11 cellular contexts compared by ENCODE assay signal in genomic region chr6:109478222-109478805, GRCh38. TPM values are rescaled to one million over a fixed set of nuclear protein-coding genes. Genes with fewer than 3 reads are reported as not detected.
A peak's percentile ranks its signal among the peaks of the same experiment; 100 is the strongest.
DNase-seq lines count a peak whose midpoint lies in the region; ATAC-seq and TF ChIP-seq lines count a peak whose summit lies in the region.
"Had no signal": no experiment of that assay in that cellular context is flagged by ENCODE, and none has a peak within 500 bp of the region (broad histone marks: within the 10 kb centered on the region; RNA-seq: fewer than 3 reads in every experiment).

No MANE protein-coding gene starts in this region.

- DNase-seq in activated naive CD4-positive, alpha-beta T cell treated with anti-CD3 and anti-CD28 coated beads, Interleukin-2, amount 10 ng/mL, durations not matched to agents 7 days and 5 days = no peak
- no peak for DNase-seq in activated naive CD4-positive, alpha-beta T cell treated with anti-CD3 and anti-CD28 coated beads, Interleukin-2, amount 50 U/mL, for 16 hours
- DNase-seq in WTC11 (ENCODE audit: low spot score) (no peak), foreskin fibroblast (peak; percentile 60 to 80), suprapubic skin (ENCODE audit: low spot score in 2 of 2) (no peak), NCI-H1694 treated with DMSO at 0.1 percent for 48 hours (lab: John Stamatoyannopoulos, UW) (no peak)
- DNase-seq: NCI-H226 had no signal

- peak overlapping the region; percentile 81 for H3K27ac Mint-ChIP-seq in activated naive CD4-positive, alpha-beta T cell treated with anti-CD3 and anti-CD28 coated beads, Interleukin-2, amount 10 ng/mL, durations not matched to agents 7 days and 5 days
- peak overlapping the region; percentile 9; the same call in 1 of the 2 replicates for H3K27ac Mint-ChIP-seq in WTC11

- peaks cover 2% of the 10 kb centered on the region for H3K9me3 Mint-ChIP-seq in activated naive CD4-positive, alpha-beta T cell treated with anti-CD3 and anti-CD28 coated beads, Interleukin-2, amount 10 ng/mL, durations not matched to agents 7 days and 5 days
- no peaks in the 10 kb centered on the region for H3K9me3 Mint-ChIP-seq in WTC11

- WGBS in suprapubic skin = 71% methylated on average over 9 of the region's 9 CpGs

- POLR2A ChIA-PET in WTC11 (lab: Charles Lee) = interaction anchor here (0.7 kb wide), 1 partner anchor 21 kb away, joined by 3 read pairs; no protein-coding TSS in a partner anchor

- TF ChIP-seq CTCF in WTC11 (IDR thresholded peaks at IDR 0.05) = no peak
- no peak for TF ChIP-seq CTCF in foreskin fibroblast (IDR thresholded peaks at IDR 0.05; ENCODE audit: low read depth, low read length)
- no peak for TF ChIP-seq CTCF in suprapubic skin (IDR thresholded peaks at IDR 0.05)

- no peak for TF ChIP-seq POLR2A in suprapubic skin (IDR thresholded peaks at IDR 0.05)

- peaks cover 75% of the 10 kb centered on the region for H3K4me1 Mint-ChIP-seq in activated naive CD4-positive, alpha-beta T cell treated with anti-CD3 and anti-CD28 coated beads, Interleukin-2, amount 10 ng/mL, durations not matched to agents 7 days and 5 days
- peaks cover 42% of the 10 kb centered on the region for H3K4me1 Mint-ChIP-seq in WTC11

- no peak for TF ChIP-seq EP300 in suprapubic skin (IDR thresholded peaks at IDR 0.05)

- H3K27me3 Mint-ChIP-seq in activated naive CD4-positive, alpha-beta T cell treated with anti-CD3 and anti-CD28 coated beads, Interleukin-2, amount 10 ng/mL, durations not matched to agents 7 days and 5 days = no peaks in the 10 kb centered on the region
- H3K27me3 Mint-ChIP-seq in WTC11 (ENCODE audit: low read depth) = no peaks in the 10 kb centered on the region

- ATAC-seq in WTC11 (no peak), GM19395 (IDR thresholded peaks at IDR 0.05; ENCODE audit: unreplicated experiment) (no peak), GM21528 (IDR thresholded peaks at IDR 0.05; ENCODE audit: low FRiP score, unreplicated experiment) (no peak)
- ATAC-seq: HCT116 had no signal

- no peaks in the 10 kb centered on the region for H3K27me3 ChIP-seq in suprapubic skin
- H3K27me3 ChIP-seq: esophagus muscularis mucosa had no signal

- no peaks in the 10 kb centered on the region for H3K9me3 ChIP-seq in suprapubic skin
- H3K9me3 ChIP-seq: esophagus muscularis mucosa had no signal

- peaks cover 58% of the 10 kb centered on the region for H3K4me1 ChIP-seq in suprapubic skin

- peaks cover 76% of the 10 kb centered on the region for H3K36me3 Mint-ChIP-seq in activated naive CD4-positive, alpha-beta T cell treated with anti-CD3 and anti-CD28 coated beads, Interleukin-2, amount 10 ng/mL, durations not matched to agents 7 days and 5 days
- H3K36me3 Mint-ChIP-seq in WTC11 = peaks cover 69% of the 10 kb centered on the region

- H3K4me3 Mint-ChIP-seq in activated naive CD4-positive, alpha-beta T cell treated with anti-CD3 and anti-CD28 coated beads, Interleukin-2, amount 10 ng/mL, durations not matched to agents 7 days and 5 days = peak overlapping the region; percentile 74
- peak overlapping the region; percentile 53 for H3K4me3 Mint-ChIP-seq in WTC11

- H3K27ac ChIP-seq in suprapubic skin = peak overlapping the region; percentile 17
- H3K27ac ChIP-seq: esophagus muscularis mucosa had no signal

- peak overlapping the region; percentile 21 to 35 for H3K4me3 ChIP-seq in foreskin fibroblast (ENCODE audit: low read depth in 1 of 2, low read length in 2 of 2)
- no peak overlapping the region for H3K4me3 ChIP-seq in suprapubic skin

- CTCF ChIA-PET in activated naive CD4-positive, alpha-beta T cell treated with anti-CD3 and anti-CD28 coated beads, Interleukin-2, amount 10 ng/mL, durations not matched to agents 7 days and 5 days (lab: Charles Lee) = interaction anchor here (0.8 kb wide), 1 partner anchor 12 kb away, joined by 3 read pairs; no protein-coding TSS in a partner anchor
- CTCF ChIA-PET in WTC11 (lab: Charles Lee) = no interaction called here

- peaks cover 41% of the 10 kb centered on the region for H3K36me3 ChIP-seq in suprapubic skin

TF ChIP-seq in WTC11, 78 proteins besides CTCF, POLR2A, EP300 and RAD21 (continues in another document):
- TF ChIP-seq E2F1 (CRISPR knock-in tag; IDR thresholded peaks at IDR 0.05) (no peak), ELF4 (CRISPR knock-in tag; IDR thresholded peaks at IDR 0.05; ENCODE audit: low read depth) (no peak), EMX1 (CRISPR knock-in tag; IDR thresholded peaks at IDR 0.05) (no peak), JAZF1 (CRISPR knock-in tag; IDR thresholded peaks at IDR 0.05) (no peak), JUN (CRISPR knock-in tag; IDR thresholded peaks at IDR 0.05) (no peak), IRF2 (CRISPR knock-in tag; IDR thresholded peaks at IDR 0.05; ENCODE audit: borderline replicate concordance, low read depth) (no peak), ZNF416 (CRISPR knock-in tag; IDR thresholded peaks at IDR 0.05) (no peak), SMAD4 (CRISPR knock-in tag; IDR thresholded peaks at IDR 0.05) (no peak), STAT6 (CRISPR knock-in tag; conservative IDR thresholded peaks at IDR 0.05; ENCODE audit: low read depth) (no peak), RORB (CRISPR knock-in tag; IDR thresholded peaks at IDR 0.05) (no peak), MYBL2 (CRISPR knock-in tag; IDR thresholded peaks at IDR 0.05) (no peak), ZNF317 (CRISPR knock-in tag; IDR thresholded peaks at IDR 0.05; ENCODE audit: borderline replicate concordance, low read depth) (no peak)
- TF ChIP-seq, protein P1, sequence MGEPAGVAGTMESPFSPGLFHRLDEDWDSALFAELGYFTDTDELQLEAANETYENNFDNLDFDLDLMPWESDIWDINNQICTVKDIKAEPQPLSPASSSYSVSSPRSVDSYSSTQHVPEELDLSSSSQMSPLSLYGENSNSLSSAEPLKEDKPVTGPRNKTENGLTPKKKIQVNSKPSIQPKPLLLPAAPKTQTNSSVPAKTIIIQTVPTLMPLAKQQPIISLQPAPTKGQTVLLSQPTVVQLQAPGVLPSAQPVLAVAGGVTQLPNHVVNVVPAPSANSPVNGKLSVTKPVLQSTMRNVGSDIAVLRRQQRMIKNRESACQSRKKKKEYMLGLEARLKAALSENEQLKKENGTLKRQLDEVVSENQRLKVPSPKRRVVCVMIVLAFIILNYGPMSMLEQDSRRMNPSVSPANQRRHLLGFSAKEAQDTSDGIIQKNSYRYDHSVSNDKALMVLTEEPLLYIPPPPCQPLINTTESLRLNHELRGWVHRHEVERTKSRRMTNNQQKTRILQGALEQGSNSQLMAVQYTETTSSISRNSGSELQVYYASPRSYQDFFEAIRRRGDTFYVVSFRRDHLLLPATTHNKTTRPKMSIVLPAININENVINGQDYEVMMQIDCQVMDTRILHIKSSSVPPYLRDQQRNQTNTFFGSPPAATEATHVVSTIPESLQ (CRISPR knock-in tag; IDR thresholded peaks at IDR 0.05) = no peak
- TF ChIP-seq, protein P2, sequence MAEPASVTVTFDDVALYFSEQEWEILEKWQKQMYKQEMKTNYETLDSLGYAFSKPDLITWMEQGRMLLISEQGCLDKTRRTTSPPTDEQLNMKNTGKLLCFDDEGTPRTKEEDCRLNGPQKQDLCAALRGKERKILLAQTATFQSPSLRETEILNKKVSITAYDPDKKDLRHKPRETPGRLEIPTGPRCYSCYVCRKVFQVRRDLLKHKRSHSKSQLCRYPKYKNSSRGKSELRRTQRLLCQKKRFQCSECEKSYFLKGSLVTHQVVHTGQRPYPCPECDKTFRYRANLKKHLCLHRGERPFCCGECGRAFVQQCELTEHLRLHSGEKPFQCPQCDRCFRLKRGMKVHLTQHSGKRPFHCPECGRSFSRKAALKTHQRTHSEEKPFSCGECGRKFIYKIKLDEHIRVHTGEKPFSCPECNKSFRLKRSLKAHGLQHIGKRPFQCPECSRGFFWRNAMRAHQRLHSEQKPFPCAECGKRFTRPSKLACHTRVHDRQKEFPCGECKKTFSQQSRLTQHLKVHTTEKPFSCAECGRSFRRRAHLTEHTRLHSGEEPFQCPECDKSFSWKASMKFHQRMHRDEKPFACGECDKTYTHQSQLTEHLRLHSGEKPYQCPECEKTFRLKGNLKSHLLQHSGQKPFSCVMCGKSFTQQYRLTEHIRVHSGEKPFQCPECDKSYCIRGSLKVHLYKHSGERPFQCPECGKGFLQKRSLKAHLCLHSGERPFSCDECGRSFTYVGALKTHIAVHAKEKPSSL (CRISPR knock-in tag; conservative IDR thresholded peaks at IDR 0.05) = no peak

RNA-seq across cellular contexts. Expression of gene ZBTB24, which starts 4.7 kb away (rescaled TPM):
- 13.7 to 14.7 TPM (median 14.6 TPM) in 3 replicates for total RNA-seq in WTC11 (2021)
- total RNA-seq in suprapubic skin = 10 to 100 TPM in 3 of 4 donors, 1 to 10 TPM in 1; 8.1 to 11.6 (median 11.2) TPM

RNA-seq across cellular contexts. Expression of gene MICAL1, which starts 22.7 kb away (rescaled TPM):
- total RNA-seq in WTC11 (2021) (51.6 to 57.4 TPM (median 52.2 TPM) in 3 replicates), suprapubic skin (10 to 100 TPM; 22.0 to 45.9 (median 28.8) TPM)

RNA-seq across cellular contexts. Expression of gene SMPD2, which starts 37.8 kb away (rescaled TPM):
- total RNA-seq in WTC11 (2021) (11.2 to 13.1 TPM (median 12.2 TPM) in 3 replicates), suprapubic skin (10 to 100 TPM; 21.8 to 34.5 (median 28.1) TPM)

RNA-seq across cellular contexts. Expression of gene PPIL6, which starts 37.9 kb away (rescaled TPM):
- 0.61 to 0.76 TPM (median 0.69 TPM) in 3 replicates for total RNA-seq in WTC11 (2021)
- total RNA-seq in suprapubic skin = 1 to 10 TPM; 1.7 to 7.9 (median 3.2) TPM

Comparison
In these comparisons a context has a peak if more than half of its experiments do, and no peak if none do; other contexts are left out.
1. DNase-seq: peak in foreskin fibroblast (2 of 2); none in activated naive CD4-positive, alpha-beta T cell treated with anti-CD3 and anti-CD28 coated beads, Interleukin-2, amount 10 ng/mL, durations not matched to agents 7 days and 5 days (single experiment), activated naive CD4-positive, alpha-beta T cell treated with anti-CD3 and anti-CD28 coated beads, Interleukin-2, amount 50 U/mL, for 16 hours (single experiment), WTC11 (single experiment), suprapubic skin (0 of 2) and NCI-H1694 treated with DMSO at 0.1 percent for 48 hours (single experiment).